8 cellular contexts compared by ENCODE assay signal in genomic region chr1:146938242-146938902, GRCh38. TPM values are rescaled to one million over a fixed set of nuclear protein-coding genes. Genes with fewer than 3 reads are reported as not detected.
DNase-seq lines count a peak whose midpoint lies in the region; ATAC-seq and TF ChIP-seq lines count a peak whose summit lies in the region.

Gene NBPF12, plus strand, starts transcription at chr1:146938324. Its CDS starts 21,820 bp downstream, at chr1:146960144.

- ATAC-seq in HG03432 (IDR thresholded peaks at IDR 0.05; ENCODE audit: unreplicated experiment), result peak; percentile 87

- DNase-seq in Ammon's horn (ENCODE audit: low spot score) (peak; percentile 74), NCI-H524 (lab: John Stamatoyannopoulos, UW) (peak; percentile 52 to 69), cerebellum (ENCODE audit: low spot score) (peak; percentile 19), kidney glomerular epithelial cell (lab: John Stamatoyannopoulos, UW) (peak; percentile 67)
- DNase-seq in activated CD4-positive, alpha-beta T cell treated with anti-CD3 and anti-CD28 coated beads for 1 hour, result peak; percentile 67
- peak; percentile 65 to 66 for DNase-seq in stimulated activated CD4-positive, alpha-beta T cell treated with anti-CD3 and anti-CD28 coated beads, Interleukin-15, amount 100 ng/mL, for 1 hour (ENCODE audit: low read depth in 1 of 2, low spot score in 1 of 2)

- peak; percentile 17 for TF ChIP-seq POLR2A in GM19193 (IDR thresholded peaks at IDR 0.05; ENCODE audit: extremely low read depth, insufficient read depth, insufficient read length)

RNA-seq across cellular contexts. Expression of gene NBPF12, which starts in this region (rescaled TPM):
- 26.0 TPM for total RNA-seq in cerebellum

Comparison
In these comparisons a context has a peak if more than half of its experiments do, and no peak if none do; other contexts are left out.
1. Peak in every context shown above with its lines: DNase-seq and ATAC-seq.
2. DNase-seq: peak in every context shown above with its lines; median percentile 74 in Ammon's horn; 67 in activated CD4-positive, alpha-beta T cell treated with anti-CD3 and anti-CD28 coated beads for 1 hour; 67 in kidney glomerular epithelial cell; 66 in stimulated activated CD4-positive, alpha-beta T cell treated with anti-CD3 and anti-CD28 coated beads, Interleukin-15, amount 100 ng/mL, for 1 hour; 60 in NCI-H524; 19 in cerebellum.